1 cellular context compared by ENCODE assay signal in genomic region chr3:160565442-160566403, GRCh38.
TF ChIP-seq lines count a peak whose summit lies in the region.

Gene KPNA4, minus strand, starts transcription at chr3:160565571. Its CDS starts 289 bp downstream, at chr3:160565282.

TF ChIP-seq in HepG2, 621 proteins besides CTCF, POLR2A, EP300 and RAD21 (continued from another document and continues in another):
- 0 out of 2 replicates have a peak, but pooled peaks have one; percentile 25 for TF ChIP-seq ZNF503 (CRISPR knock-in tag; IDR thresholded peaks at IDR 0.05)
- TF ChIP-seq MED1 (CRISPR knock-in tag; IDR thresholded peaks at IDR 0.05) = peak; percentile 28
- no peak for TF ChIP-seq RBM22 (optimal IDR thresholded peaks at IDR 0.05; ENCODE audit: low read length)
- peak; percentile 75 for TF ChIP-seq HNRNPLL (IDR thresholded peaks at IDR 0.05; ENCODE audit: low read depth, low read length, poor library complexity, severe bottlenecking)
- TF ChIP-seq TFDP2 (CRISPR knock-in tag; IDR thresholded peaks at IDR 0.05) = peak; percentile 63; the same call in 1 of the 2 replicates
- no peak for TF ChIP-seq TSC22D2 (CRISPR knock-in tag; IDR thresholded peaks at IDR 0.05; ENCODE audit: borderline replicate concordance)
- no peak for TF ChIP-seq HOXA3 (CRISPR knock-in tag; IDR thresholded peaks at IDR 0.05)
- TF ChIP-seq PCBP1 (IDR thresholded peaks at IDR 0.05; ENCODE audit: borderline replicate concordance, low read depth, low read length) = 0 out of 2 replicates have a peak, but pooled peaks have one; percentile 54
- no peak for TF ChIP-seq TEAD2 (CRISPR knock-in tag; IDR thresholded peaks at IDR 0.05)
- 0 out of 2 replicates have a peak, but pooled peaks have one; percentile 29 for TF ChIP-seq ZBTB26 (CRISPR knock-in tag; IDR thresholded peaks at IDR 0.05; ENCODE audit: borderline replicate concordance)
- peak; percentile 62; the same call in 1 of the 2 replicates for TF ChIP-seq TBX2 (CRISPR knock-in tag; IDR thresholded peaks at IDR 0.05; ENCODE audit: borderline replicate concordance)
- peak; percentile 57; the same call in 1 of the 2 replicates for TF ChIP-seq ZNF652 (CRISPR knock-in tag; IDR thresholded peaks at IDR 0.05; ENCODE audit: borderline replicate concordance, low read depth)
- no peak for TF ChIP-seq ZNF432 (CRISPR knock-in tag; IDR thresholded peaks at IDR 0.05; ENCODE audit: borderline replicate concordance)
- no peak; the same call in 1 of the 2 replicates for TF ChIP-seq ZNF674 (CRISPR knock-in tag; IDR thresholded peaks at IDR 0.05; ENCODE audit: low read depth)
- TF ChIP-seq POGK (CRISPR knock-in tag; conservative IDR thresholded peaks at IDR 0.05) = no peak; the same call in 1 of the 2 replicates
- no peak for TF ChIP-seq MZF1 (CRISPR knock-in tag; IDR thresholded peaks at IDR 0.05; ENCODE audit: borderline replicate concordance)
- TF ChIP-seq MTA3 (CRISPR knock-in tag; IDR thresholded peaks at IDR 0.05) = no peak
- 0 out of 2 replicates have a peak, but pooled peaks have one; percentile 4 for TF ChIP-seq ZNF563 (CRISPR knock-in tag; IDR thresholded peaks at IDR 0.05)
- no peak for TF ChIP-seq ZBTB14 (CRISPR knock-in tag; IDR thresholded peaks at IDR 0.05)
- TF ChIP-seq DRAP1 (CRISPR knock-in tag; IDR thresholded peaks at IDR 0.05) = peak; percentile 75
- no peak for TF ChIP-seq ZNF740 (CRISPR knock-in tag; IDR thresholded peaks at IDR 0.05)
- TF ChIP-seq MYPOP (CRISPR knock-in tag; IDR thresholded peaks at IDR 0.05) = no peak
- TF ChIP-seq ZKSCAN5 (CRISPR knock-in tag; IDR thresholded peaks at IDR 0.05) = 0 out of 2 replicates have a peak, but pooled peaks have one; percentile 8
- TF ChIP-seq ZNF121 (CRISPR knock-in tag; IDR thresholded peaks at IDR 0.05) = no peak
- TF ChIP-seq ZNF747 (CRISPR knock-in tag; IDR thresholded peaks at IDR 0.05; ENCODE audit: borderline replicate concordance) = peak; percentile 68; the same call in 1 of the 2 replicates
- peak; percentile 85; the same call in 1 of the 2 replicates for TF ChIP-seq ZNF598 (CRISPR knock-in tag; IDR thresholded peaks at IDR 0.05; ENCODE audit: borderline replicate concordance)
- TF ChIP-seq ELK4 (CRISPR knock-in tag; IDR thresholded peaks at IDR 0.05; ENCODE audit: borderline replicate concordance) = no peak
- TF ChIP-seq AHDC1 (CRISPR knock-in tag; IDR thresholded peaks at IDR 0.05; ENCODE audit: borderline replicate concordance) = no peak
- peak; percentile 51; the same call in 1 of the 2 replicates for TF ChIP-seq GABPA (IDR thresholded peaks at IDR 0.05; ENCODE audit: low read depth, low read length)
- peak; percentile 82 for TF ChIP-seq GABPA (CRISPR knock-in tag; IDR thresholded peaks at IDR 0.05; ENCODE audit: low read depth)
- TF ChIP-seq RARG (CRISPR knock-in tag; IDR thresholded peaks at IDR 0.05; ENCODE audit: low read depth) = no peak
- no peak for TF ChIP-seq ZNF484 (CRISPR knock-in tag; IDR thresholded peaks at IDR 0.05; ENCODE audit: borderline replicate concordance, low read depth)
- no peak; the same call in 1 of the 2 replicates for TF ChIP-seq JUN (CRISPR knock-in tag; IDR thresholded peaks at IDR 0.05)
- TF ChIP-seq ZNF232 (CRISPR knock-in tag; IDR thresholded peaks at IDR 0.05; ENCODE audit: borderline replicate concordance) = no peak; the same call in 1 of the 2 replicates
- peak; percentile 89 for TF ChIP-seq MYC (CRISPR knock-in tag; IDR thresholded peaks at IDR 0.05; ENCODE audit: borderline replicate concordance)
- peak; percentile 81; the same call in 1 of the 2 replicates for TF ChIP-seq ZNF101 (CRISPR knock-in tag; IDR thresholded peaks at IDR 0.05; ENCODE audit: borderline replicate concordance, low read depth)
- no peak for TF ChIP-seq ZNF24 (IDR thresholded peaks at IDR 0.05)
- peak; percentile 76 for TF ChIP-seq SPEN (CRISPR knock-in tag; IDR thresholded peaks at IDR 0.05; ENCODE audit: low read depth)
- peak; percentile 38 for TF ChIP-seq AGO1 (IDR thresholded peaks at IDR 0.05; ENCODE audit: low read depth, low read length, poor library complexity, severe bottlenecking)
- TF ChIP-seq ZNF770 (CRISPR knock-in tag; IDR thresholded peaks at IDR 0.05) = 0 out of 2 replicates have a peak, but pooled peaks have one; percentile 49
- no peak for TF ChIP-seq STAT5B (CRISPR knock-in tag; IDR thresholded peaks at IDR 0.05)
- TF ChIP-seq ZMYM4 (CRISPR knock-in tag; IDR thresholded peaks at IDR 0.05) = peak; percentile 77
- no peak for TF ChIP-seq ZNF550 (CRISPR knock-in tag; IDR thresholded peaks at IDR 0.05; ENCODE audit: borderline replicate concordance)
- no peak for TF ChIP-seq ATF7 (IDR thresholded peaks at IDR 0.05)
- peak; percentile 82; the same call in 1 of the 2 replicates for TF ChIP-seq ATF7 (CRISPR knock-in tag; IDR thresholded peaks at IDR 0.05)
